In the genomic region with DNA sequence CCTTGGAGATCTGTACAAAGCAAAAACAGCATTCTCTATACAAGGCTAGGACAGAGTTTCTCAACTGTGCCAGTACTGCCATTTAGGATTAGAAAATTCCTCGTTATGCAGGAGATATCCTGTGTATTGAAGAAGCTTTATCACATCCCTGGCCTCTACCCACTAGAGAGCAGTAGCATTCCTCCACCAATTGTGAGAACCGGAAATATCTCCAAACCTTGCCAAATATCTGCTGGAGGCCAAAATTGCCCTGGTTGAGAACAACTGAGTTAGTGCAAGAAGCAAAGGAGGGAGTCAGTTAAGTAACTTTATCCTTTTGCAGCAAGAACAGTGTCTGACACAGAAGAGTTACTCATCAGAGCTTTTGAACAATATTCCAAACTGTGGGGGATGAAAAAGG, we compare ENCODE assay signal across 1 cellular context.
TF ChIP-seq lines count a peak whose summit lies in the region.

No MANE protein-coding gene starts in this region.

TF ChIP-seq in GM23338, 12 proteins besides CTCF, POLR2A, EP300 and RAD21 (continued from another document):
- TF ChIP-seq ZNF331 (CRISPR knock-in tag; IDR thresholded peaks at IDR 0.05; ENCODE audit: low read depth) (no peak), EZH2phosphoT487 (IDR thresholded peaks at IDR 0.05; ENCODE audit: unreplicated experiment) (no peak)
